Comparison of ENCODE assay signal across 1 cellular context in the genomic region with DNA sequence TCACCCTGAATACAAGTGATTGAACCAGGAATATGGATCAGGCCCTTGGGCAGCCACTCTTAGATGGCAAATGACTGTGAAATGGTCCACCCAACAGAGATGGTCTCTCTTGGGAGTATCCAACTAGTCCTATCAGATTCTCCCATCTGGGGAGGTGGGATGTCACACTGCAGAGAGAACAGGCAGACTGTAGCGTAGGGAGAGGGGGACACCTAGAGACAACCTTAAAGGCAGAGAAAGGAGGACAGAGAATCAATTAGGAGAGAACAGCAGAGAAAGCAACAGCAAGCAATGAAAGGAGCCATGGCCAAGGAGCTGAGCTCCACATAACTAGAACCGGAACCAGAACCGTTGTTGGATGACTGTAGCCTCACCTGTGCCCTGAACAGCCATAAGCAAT.
TF ChIP-seq lines count a peak whose summit lies in the region.

No MANE protein-coding gene starts in this region.

TF ChIP-seq in endothelial cell of umbilical vein, 7 proteins besides CTCF, POLR2A, EP300 and RAD21:
- TF ChIP-seq MAX (IDR thresholded peaks at IDR 0.05; ENCODE audit: insufficient read depth, insufficient read length): no peak
- no peak for TF ChIP-seq EZH2 (IDR thresholded peaks at IDR 0.05; ENCODE audit: borderline replicate concordance, low read depth, low read length, severe bottlenecking)
- TF ChIP-seq POLR2AphosphoS5 (IDR thresholded peaks at IDR 0.05; ENCODE audit: insufficient read depth, low read depth, low read length): no peak
- TF ChIP-seq FOS (IDR thresholded peaks at IDR 0.05; ENCODE audit: borderline replicate concordance, insufficient read depth, low read length): no peak
- no peak for TF ChIP-seq GATA2 (IDR thresholded peaks at IDR 0.05; ENCODE audit: insufficient read depth, insufficient read length, low read depth, low read length)
- no peak for TF ChIP-seq JUN (IDR thresholded peaks at IDR 0.05; ENCODE audit: borderline replicate concordance, insufficient read depth, insufficient read length, low read depth)
- TF ChIP-seq MYC (IDR thresholded peaks at IDR 0.05; ENCODE audit: low read depth, low read length): no peak
TF ChIP-seq in endothelial cell of umbilical vein: peak in this region for 0.
